28 cellular contexts compared by ENCODE assay signal in the genomic region with DNA sequence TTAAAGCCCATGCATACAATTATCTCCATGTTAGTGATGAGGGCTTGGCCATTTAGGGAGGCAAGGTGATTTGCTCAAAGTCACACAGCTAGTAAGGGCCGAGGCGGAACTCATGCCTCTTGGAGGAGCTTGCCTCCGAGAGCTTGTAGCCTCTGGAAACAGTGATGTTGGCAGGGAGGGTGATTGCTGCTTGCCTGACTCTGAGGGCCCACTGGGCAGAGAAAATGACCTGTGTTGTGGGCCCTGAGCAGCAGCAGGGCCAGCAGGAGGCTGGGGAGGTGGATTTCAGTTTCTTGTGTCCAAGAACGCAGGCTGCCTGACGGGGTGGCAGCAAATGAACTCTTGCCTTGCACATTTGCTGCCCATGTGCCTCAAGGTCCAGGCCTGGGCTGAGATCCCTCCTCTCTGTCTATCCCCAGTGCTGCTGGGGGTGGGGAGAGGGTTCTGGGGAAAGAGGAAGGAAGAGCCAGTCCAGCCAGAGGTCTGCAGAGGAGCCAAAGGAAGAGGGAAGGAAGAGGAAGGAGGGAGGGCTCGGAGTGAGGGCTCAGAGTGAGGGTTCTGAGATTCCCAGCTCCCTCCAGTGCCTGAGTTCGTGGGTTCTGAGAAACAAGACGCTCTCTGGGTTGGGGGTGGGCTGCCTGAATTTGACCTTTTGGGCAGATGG. TPM values are rescaled to one million over a fixed set of nuclear protein-coding genes. Genes with fewer than 3 reads are reported as not detected.
DNase-seq lines count a peak whose midpoint lies in the region; ATAC-seq and TF ChIP-seq lines count a peak whose summit lies in the region.
"Had no signal": no experiment of that assay in that cellular context is flagged by ENCODE, and none has a peak within 500 bp of the region (broad histone marks: within the 10 kb centered on the region; RNA-seq: fewer than 3 reads in every experiment).

No MANE protein-coding gene starts in this region.

- H3K79me2 ChIP-seq in osteoblast (ENCODE audit: insufficient read depth, low read length) = no peaks in the 10 kb centered on the region

- intact Hi-C loops in heart right ventricle (cut with DNase I) = loop anchor here in 2 of 10 donors (5.0 to 10.0 kb wide), 3 partner anchors 98 to 460 kb away; no protein-coding TSS in a partner anchor
- intact Hi-C loops in stomach (cut with DNase I; ENCODE audit: low total_unique reads) = no loop called here

- no peak for TF ChIP-seq CTCF in heart right ventricle (IDR thresholded peaks at IDR 0.05)
- no peak for TF ChIP-seq CTCF in osteoblast (IDR thresholded peaks at IDR 0.05; ENCODE audit: extremely low read depth, low read depth, low read length)
- no peak for TF ChIP-seq CTCF in stomach (IDR thresholded peaks at IDR 0.05)

- DNase-seq in CD1c-positive myeloid dendritic cell (ENCODE audit: extremely low spot score) (peak; percentile 68), OCI-M1 (lab: John Stamatoyannopoulos, UW) (peak; percentile 27), heart right ventricle (peak in 1 of 2 donors; percentile 25), osteoblast (ENCODE audit: insufficient read length, low spot score, missing footprints) (peak; percentile 35), SIG-M5 (lab: John Stamatoyannopoulos, UW) (no peak), NCI-H2196 (lab: John Stamatoyannopoulos, UW; ENCODE audit: unreplicated experiment) (no peak), stomach (no peak), SKM-1 (lab: John Stamatoyannopoulos, UW; ENCODE audit: unreplicated experiment) (no peak)
- DNase-seq: ACHN; activated B cell treated with CpG ODN at 0.5 μM for 24 hours; activated CD4-positive, alpha-beta T cell treated with anti-CD3 and anti-CD28 coated beads, Interleukin-2, amount 10 ng/mL, durations not matched to agents 7 days and 5 days; activated gamma-delta T cell treated with Interleukin-2 at 50 U/mL for 16 hours; activated T-cell treated with anti-CD3 and anti-CD28 coated beads, Interleukin-2, amount 50 U/mL, for 4 hours; BE2C; DMS 273 treated with DMSO at 0.1 percent for 48 hours; effector memory CD8-positive, alpha-beta T cell; erythroblast; HCEC 1CT; NCI-H1417 treated with DMSO at 0.1 percent for 48 hours; NCI-H2029 treated with DMSO at 0.1 percent for 48 hours; NCI-H2227 treated with DMSO at 0.1 percent for 48 hours; NCI-H526; SHP77; stimulated activated CD4-positive, alpha-beta T cell treated with anti-CD3 and anti-CD28 coated beads, Interleukin-4, amount 100 ng/mL, for 24 hours; SW 1271 had no signal

- no peak overlapping the region for H2AFZ ChIP-seq in osteoblast (ENCODE audit: low read length)

- H4K20me1 ChIP-seq in osteoblast (ENCODE audit: insufficient read depth, low read length) = no peaks in the 10 kb centered on the region

- H3K4me3 ChIP-seq in heart right ventricle (no peak overlapping the region), osteoblast (ENCODE audit: insufficient read depth, low read length) (no peak overlapping the region), stomach (no peak overlapping the region)
- H3K4me3 ChIP-seq: cardiac muscle cell, coronary artery had no signal

- H3K27me3 ChIP-seq in heart right ventricle (peaks cover 0 to 4% (median 0%) of the 10 kb centered on the region in 7 donors), osteoblast (ENCODE audit: insufficient read depth, low read length) (no peaks in the 10 kb centered on the region), stomach (no peaks in the 10 kb centered on the region)
- H3K27me3 ChIP-seq: BE2C, cardiac muscle cell had no signal

- peaks cover 0 to 8% (median 0%) of the 10 kb centered on the region in 9 donors for H3K4me1 ChIP-seq in heart right ventricle
- H3K4me1 ChIP-seq in osteoblast (ENCODE audit: insufficient read depth, low read length) = no peaks in the 10 kb centered on the region
- no peaks in the 10 kb centered on the region for H3K4me1 ChIP-seq in stomach
- H3K4me1 ChIP-seq: BE2C had no signal

- TF ChIP-seq EP300 in stomach (IDR thresholded peaks at IDR 0.05) = no peak

- H3K9me3 ChIP-seq in heart right ventricle = peaks cover 0 to 11% (median 0%) of the 10 kb centered on the region in 11 donors
- H3K9me3 ChIP-seq in osteoblast (ENCODE audit: low read depth, low read length) = no peaks in the 10 kb centered on the region
- H3K9me3 ChIP-seq in stomach = no peaks in the 10 kb centered on the region
- H3K9me3 ChIP-seq: BE2C had no signal

- H3K36me3 ChIP-seq in heart right ventricle (no peaks in the 10 kb centered on the region), osteoblast (ENCODE audit: insufficient read depth, low read length) (no peaks in the 10 kb centered on the region), stomach (no peaks in the 10 kb centered on the region)
- H3K36me3 ChIP-seq: BE2C, cardiac muscle cell had no signal

- TF ChIP-seq POLR2A in stomach (IDR thresholded peaks at IDR 0.05) = no peak

- H3K4me2 ChIP-seq in osteoblast (ENCODE audit: insufficient read depth, low read length) = no peak overlapping the region

- 79 to 81% methylated on average over 8 of the region's 8 CpGs for WGBS in heart right ventricle, 2 donors
- WGBS in stomach, 5 donors = 83 to 88% (median 85%) methylated on average over 8 of the region's 8 CpGs

- ATAC-seq in heart right ventricle = peak in 7 of 8 donors; percentile 29 to 60 (median 37)
- ATAC-seq: activated T-cell treated with anti-CD3 and anti-CD28 coated beads, Interleukin-2, amount 50 U/mL, for 4 hours; effector memory CD8-positive, alpha-beta T cell had no signal

- H3K27ac ChIP-seq in heart right ventricle = peak overlapping the region in 2 of 10 donors; percentile 12 to 72
- H3K27ac ChIP-seq in osteoblast (ENCODE audit: low read depth, low read length) = no peak overlapping the region
- H3K27ac ChIP-seq in stomach = no peak overlapping the region
- H3K27ac ChIP-seq: cardiac muscle cell, coronary artery, HL-60 had no signal

RNA-seq across cellular contexts. Expression of gene PTGS1, which starts 16.2 kb away (rescaled TPM):
- 10 to 100 TPM in 1 of 10 donors, 1 to 10 TPM in 9; 1.1 to 15.6 (median 4.0) TPM for total RNA-seq in heart right ventricle
- 1 to 10 TPM in 1 of 2 donors, under 1 TPM in 1; 0.95 to 2.9 TPM for polyA plus RNA-seq in heart right ventricle
- total RNA-seq in osteoblast = 2.5 and 3.2 TPM in 2 replicates
- total RNA-seq in stomach = 10 to 100 TPM in 2 of 5 donors, 1 to 10 TPM in 3; 6.4 to 49.6 (median 8.1) TPM
- polyA plus RNA-seq in stomach = 10 to 100 TPM; 14.8 to 19.4 (median 15.4) TPM
- total RNA-seq: activated CD4-positive, alpha-beta T cell treated with anti-CD3 and anti-CD28 coated beads, Interleukin-2, amount 10 ng/mL, durations not matched to agents 7 days and 5 days had no signal
- polyA plus RNA-seq: cardiac muscle cell had no signal

Comparison
In these comparisons a context has a peak if more than half of its experiments do, and no peak if none do; other contexts are left out.
1. DNase-seq: peak in CD1c-positive myeloid dendritic cell (single experiment), OCI-M1 (single experiment) and osteoblast (single experiment); none in SIG-M5 (single experiment), NCI-H2196 (single experiment), stomach (single experiment) and SKM-1 (single experiment).